In genomic region chr11:61697093-61697492, GRCh38 we compare ENCODE assay signal across 14 cellular contexts. TPM values are rescaled to one million over a fixed set of nuclear protein-coding genes. Genes with fewer than 3 reads are reported as not detected.
DNase-seq lines count a peak whose midpoint lies in the region; ATAC-seq, FAIRE-seq and TF ChIP-seq lines count a peak whose summit lies in the region.
"Had no signal": no experiment of that assay in that cellular context is flagged by ENCODE, and none has a peak within 500 bp of the region (broad histone marks: within the 10 kb centered on the region; RNA-seq: fewer than 3 reads in every experiment).

No MANE protein-coding gene starts in this region.

- H3K4me3 ChIP-seq in HCT116 (replicated peaks in 1 of 2; ENCODE audit: low read depth in 1 of 2, low read length in 2 of 2) = no peak overlapping the region
- H3K4me3 ChIP-seq in adrenal gland = no peak overlapping the region
- H3K4me3 ChIP-seq in keratinocyte (ENCODE audit: control insufficient read depth in 2 of 3, extremely low read depth in 1 of 3, insufficient read depth in 2 of 3, low read depth in 1 of 3, low read length in 3 of 3) = no peak overlapping the region
- H3K4me3 ChIP-seq in suprapubic skin = no peak overlapping the region
- H3K4me3 ChIP-seq in MM.1S (ENCODE audit: low read length) = no peak overlapping the region

- peak overlapping the region; percentile 35; the same call in 1 of the 2 replicates for H3K27ac ChIP-seq in HCT116 (ENCODE audit: low read depth, low read length)
- H3K27ac ChIP-seq in adrenal gland = peak overlapping the region in 3 of 5 donors; percentile 17 to 77 (median 69)
- peak overlapping the region; percentile 21 for H3K27ac ChIP-seq in keratinocyte (ENCODE audit: control insufficient read depth, insufficient read depth, low read length)
- peak overlapping the region; percentile 90 for H3K27ac ChIP-seq in suprapubic skin
- H3K27ac ChIP-seq in MM.1S (ENCODE audit: low read length) = no peak overlapping the region

- no peaks in the 10 kb centered on the region for H3K9me2 ChIP-seq in HCT116 (ENCODE audit: insufficient read depth)
- H3K9me2 ChIP-seq in MM.1S (replicated peaks; ENCODE audit: insufficient read depth, low read length) = no peaks in the 10 kb centered on the region

- H3K36me3 ChIP-seq in HCT116 (ENCODE audit: control insufficient read depth in 1 of 2, insufficient read depth in 2 of 2, low read length in 2 of 2) (no peaks in the 10 kb centered on the region), adrenal gland (replicated peaks in 1 of 2) (no peaks in the 10 kb centered on the region), keratinocyte (ENCODE audit: control insufficient read depth in 2 of 2, extremely low read depth in 1 of 2, insufficient read depth in 2 of 2, low read length in 2 of 2) (no peaks in the 10 kb centered on the region), suprapubic skin (no peaks in the 10 kb centered on the region), MM.1S (replicated peaks; ENCODE audit: insufficient read depth, low read length) (no peaks in the 10 kb centered on the region)

- CTCF ChIA-PET in HCT116 (lab: Charles Lee) = interaction anchor here (1.2 to 1.6 kb wide), 2 partner anchors 9 to 36 kb away, joined by 3 read pairs; no protein-coding TSS in a partner anchor

- WGBS in adrenal gland, 4 donors = 58 to 85% (median 74%) methylated on average over 4 to 8 of the region's 8 CpGs
- 77% methylated on average over 7 of the region's 8 CpGs for WGBS in suprapubic skin

- H2AFZ ChIP-seq in HCT116 (ENCODE audit: low read depth, low read length, poor library complexity, severe bottlenecking) (no peak overlapping the region), keratinocyte (ENCODE audit: control insufficient read depth, low read length) (no peak overlapping the region), MM.1S (ENCODE audit: low read length) (no peak overlapping the region)

- TF ChIP-seq RAD21 in HCT116 (IDR thresholded peaks at IDR 0.05; ENCODE audit: low read depth) = no peak

- BruUV-seq in HCT116 (replicated peaks; lab: Mats Ljungman, UMichigan) = no TSS peak

- intact Hi-C loops in HCT116 (cut with micrococcal nuclease) = no loop called here
- intact Hi-C loops in adrenal gland (cut with DNase I) = no loop called here

- H3K4me1 ChIP-seq in HCT116 (ENCODE audit: control insufficient read depth in 1 of 2, insufficient read depth in 2 of 2, low read length in 2 of 2) (peaks cover 74% of the 10 kb centered on the region in 2 experiments), adrenal gland (replicated peaks in 1 of 2) (peaks cover 51 to 80% of the 10 kb centered on the region in 2 donors), keratinocyte (ENCODE audit: control insufficient read depth, extremely low read depth, insufficient read depth, low read length) (peaks cover 39% of the 10 kb centered on the region), suprapubic skin (peaks cover 77% of the 10 kb centered on the region), MM.1S (ENCODE audit: low read length) (no peaks in the 10 kb centered on the region)

- no peaks in the 10 kb centered on the region for H3F3A ChIP-seq in MM.1S (ENCODE audit: insufficient read depth, low read length)

- H3K9ac ChIP-seq in HCT116 (ENCODE audit: low read length) = peak overlapping the region; percentile 30; the same call in 1 of the 2 replicates
- H3K9ac ChIP-seq in keratinocyte (ENCODE audit: control insufficient read depth, extremely low read depth, insufficient read depth, low read length) = no peak overlapping the region
- no peak overlapping the region for H3K9ac ChIP-seq in MM.1S (ENCODE audit: low read length)

- H3K9me3 ChIP-seq in HCT116 (ENCODE audit: control insufficient read depth in 1 of 2, insufficient read depth in 1 of 2, low read depth in 1 of 2, low read length in 2 of 2) = no peaks in the 10 kb centered on the region
- no peaks in the 10 kb centered on the region for H3K9me3 ChIP-seq in adrenal gland (replicated peaks in 1 of 3)
- no peaks in the 10 kb centered on the region for H3K9me3 ChIP-seq in keratinocyte (ENCODE audit: control insufficient read depth, low read depth, low read length)
- H3K9me3 ChIP-seq in suprapubic skin = no peaks in the 10 kb centered on the region
- H3K9me3 ChIP-seq in MM.1S (replicated peaks; ENCODE audit: insufficient read depth, low read length) = no peaks in the 10 kb centered on the region

- no peaks in the 10 kb centered on the region for H3K27me3 ChIP-seq in HCT116 (ENCODE audit: insufficient read depth, low read length)
- no peaks in the 10 kb centered on the region for H3K27me3 ChIP-seq in adrenal gland
- H3K27me3 ChIP-seq in keratinocyte (ENCODE audit: control insufficient read depth, extremely low read depth, insufficient read depth, low read length) = peaks cover 7% of the 10 kb centered on the region
- no peaks in the 10 kb centered on the region for H3K27me3 ChIP-seq in suprapubic skin
- peaks cover 85% of the 10 kb centered on the region for H3K27me3 ChIP-seq in MM.1S (replicated peaks; ENCODE audit: insufficient read depth, low read length)

- peak overlapping the region; percentile 51 for H3K4me2 ChIP-seq in HCT116 (ENCODE audit: low read length)
- H3K4me2 ChIP-seq in keratinocyte (ENCODE audit: control insufficient read depth, extremely low read depth, insufficient read depth, low read depth, low read length) = peak overlapping the region; percentile 32
- no peak overlapping the region for H3K4me2 ChIP-seq in MM.1S (ENCODE audit: low read depth, low read length)

- ATAC-seq in HCT116 (peak; percentile 35; the same call in 1 of the 2 replicates), HG03432 (IDR thresholded peaks at IDR 0.05; ENCODE audit: unreplicated experiment) (no peak)

- dilution Hi-C loops in keratinocyte (cut with MboI; ENCODE audit: extremely low pct_ligation_motif_present, low sequenced_read_pairs) = no loop called here

- peak; percentile 23 for FAIRE-seq in keratinocyte (lab: Jason Lieb, UNC)

- no peak for TF ChIP-seq EP300 in suprapubic skin (IDR thresholded peaks at IDR 0.05)

- POLR2A ChIA-PET in HCT116 (lab: Charles Lee) = interaction anchor here (0.8 kb wide), 1 partner anchor 33 kb away, joined by 3 read pairs; no protein-coding TSS in a partner anchor

- TF ChIP-seq POLR2A in HCT116 (IDR thresholded peaks at IDR 0.05; ENCODE audit: borderline replicate concordance, extremely low read depth, insufficient read depth, insufficient read length) (no peak), adrenal gland (IDR thresholded peaks at IDR 0.05) (no peak), suprapubic skin (IDR thresholded peaks at IDR 0.05) (no peak)

- RAD21 ChIA-PET in HCT116 (lab: Charles Lee; ENCODE audit: low non-redundant PET in 1 of 2, low total read pairs in 2 of 2, uncharacterized antibody in 2 of 2, unreplicated experiment in 2 of 2) = no interaction called here

- H3K9me1 ChIP-seq in keratinocyte (ENCODE audit: control insufficient read depth, extremely low read depth, insufficient read depth, low read length) = peaks cover 2% of the 10 kb centered on the region

- DNase-seq in HCT116 (ENCODE audit: low read depth, low spot score) (no peak), adrenal gland (peak in 3 of 7 donors; percentile 38 to 65 (median 38)), keratinocyte (ENCODE audit: low read depth, low spot score) (peak; percentile 52), suprapubic skin (ENCODE audit: low spot score in 2 of 2) (no peak), MM.1S (no peak), ecto neural progenitor cell (ENCODE audit: low spot score) (no peak), ureter (ENCODE audit: low spot score) (no peak)
- DNase-seq: activated CD4-positive, alpha-beta T cell treated with anti-CD3 and anti-CD28 coated beads, Interleukin-2, amount 50 U/mL, for 48 hours; DND-41; H9; NCI-H2029 treated with DMSO at 0.1 percent for 48 hours; SHP77; stimulated activated CD4-positive, alpha-beta T cell treated with anti-CD3 and anti-CD28 coated beads, Interleukin-2, amount 100 ng/mL, for 48 hours had no signal

- TF ChIP-seq CTCF in HCT116 (IDR thresholded peaks at IDR 0.05 in 2 of 3, conservative IDR thresholded peaks at IDR 0.05 in 1 of 3; ENCODE audit: borderline replicate concordance in 1 of 3, insufficient read depth in 1 of 3, low read depth in 2 of 3, low read length in 2 of 3) (no peak), adrenal gland (IDR thresholded peaks at IDR 0.05) (no peak), keratinocyte (optimal IDR thresholded peaks at IDR 0.05 in 1 of 3, IDR thresholded peaks at IDR 0.05 in 1 of 3, conservative IDR thresholded peaks at IDR 0.05 in 1 of 3; ENCODE audit: extremely low read depth in 1 of 3, insufficient read depth in 2 of 3, low read length in 3 of 3) (no peak), suprapubic skin (IDR thresholded peaks at IDR 0.05) (no peak), MM.1S (IDR thresholded peaks at IDR 0.05; ENCODE audit: low read length) (no peak)

- H4K20me1 ChIP-seq in HCT116 (ENCODE audit: insufficient read depth) = no peaks in the 10 kb centered on the region
- H4K20me1 ChIP-seq in keratinocyte (ENCODE audit: control insufficient read depth, extremely low read depth, insufficient read depth, low read length) = peaks cover 8% of the 10 kb centered on the region
- no peaks in the 10 kb centered on the region; the same call in 1 of the 2 replicates for H4K20me1 ChIP-seq in MM.1S (ENCODE audit: insufficient read depth, low read length)

- H3K79me2 ChIP-seq in HCT116 (ENCODE audit: insufficient read depth, low read length) (no peaks in the 10 kb centered on the region), keratinocyte (ENCODE audit: control insufficient read depth, insufficient read depth, low read length) (no peaks in the 10 kb centered on the region), MM.1S (ENCODE audit: low read length) (no peaks in the 10 kb centered on the region)

RNA-seq across cellular contexts. Expression of gene DAGLA, which starts 16.9 kb away (rescaled TPM):
- total RNA-seq in HCT116 (2021; ENCODE audit: unreplicated experiment) (2.7 TPM), adrenal gland (1 to 10 TPM; 1.0 to 4.2 (median 3.2) TPM), suprapubic skin (1 to 10 TPM in 1 of 4 donors, under 1 TPM in 3; 0.64 to 1.2 (median 0.87) TPM), ureter (2.7 TPM)
- 1.7 and 1.9 TPM in 2 replicates for polyA plus RNA-seq in HCT116 (2012)
- polyA plus RNA-seq in adrenal gland (1 to 10 TPM in 2 of 3 donors, under 1 TPM in 1; 0.81 to 2.7 (median 1.5) TPM), keratinocyte (0.03 to 0.08 TPM (median 0.04 TPM) in 3 replicates)
- polyA plus RNA-seq in keratinocyte (2011; ENCODE audit: low read depth) = not detected
- polyA plus RNA-seq in keratinocyte (2011; cell fraction: cytosol; rRNA removed) = 0.04 TPM in 2 replicates
- polyA plus RNA-seq in keratinocyte (2011; cell fraction: nucleus; rRNA removed) = 0.20 and 0.23 TPM in 2 replicates
- polyA plus RNA-seq in keratinocyte (2012; ENCODE audit: low replicate concordance) = 0.14 TPM in 1 of 2 replicates, not detected in the other
- 0.07 to 0.26 TPM (median 0.10 TPM) in 3 replicates for polyA minus RNA-seq in keratinocyte
- 0.58 TPM for polyA minus RNA-seq in keratinocyte (2011; cell fraction: cytosol; rRNA and poly(A)+ RNA removed)
- polyA minus RNA-seq in keratinocyte (2011; cell fraction: nucleus; rRNA and poly(A)+ RNA removed) = 0.31 and 0.42 TPM in 2 replicates

RNA-seq across cellular contexts. Expression of gene MYRF, which starts 55.3 kb away (rescaled TPM):
- total RNA-seq in HCT116 (2021; ENCODE audit: unreplicated experiment) (52.3 TPM), adrenal gland (1 to 10 TPM in 3 of 8 donors, under 1 TPM in 5; 0.13 to 2.6 (median 0.67) TPM), suprapubic skin (1 to 10 TPM in 1 of 4 donors, under 1 TPM in 3; 0.24 to 2.8 (median 0.83) TPM), ureter (4.7 TPM)
- 49.0 and 50.1 TPM in 2 replicates for polyA plus RNA-seq in HCT116 (2012)
- polyA plus RNA-seq in adrenal gland (1 to 10 TPM in 2 of 3 donors, under 1 TPM in 1; 0.61 to 1.4 (median 1.1) TPM), keratinocyte (0.14 to 0.24 TPM (median 0.24 TPM) in 3 replicates)
- 0.07 TPM for polyA plus RNA-seq in keratinocyte (2011; ENCODE audit: low read depth)
- 0.13 and 0.17 TPM in 2 replicates for polyA plus RNA-seq in keratinocyte (2011; cell fraction: cytosol; rRNA removed)
- polyA plus RNA-seq in keratinocyte (2011; cell fraction: nucleus; rRNA removed) = 0.50 and 0.79 TPM in 2 replicates
- polyA plus RNA-seq in keratinocyte (2012; ENCODE audit: low replicate concordance) = 0.24 and 0.39 TPM in 2 replicates
- 0.19 to 1.1 TPM (median 0.20 TPM) in 3 replicates for polyA minus RNA-seq in keratinocyte
- polyA minus RNA-seq in keratinocyte (2011; cell fraction: cytosol; rRNA and poly(A)+ RNA removed) = 0.96 TPM
- 0.47 and 0.53 TPM in 2 replicates for polyA minus RNA-seq in keratinocyte (2011; cell fraction: nucleus; rRNA and poly(A)+ RNA removed)
